ENCODE assay signal across 15 cellular contexts in the genomic region with DNA sequence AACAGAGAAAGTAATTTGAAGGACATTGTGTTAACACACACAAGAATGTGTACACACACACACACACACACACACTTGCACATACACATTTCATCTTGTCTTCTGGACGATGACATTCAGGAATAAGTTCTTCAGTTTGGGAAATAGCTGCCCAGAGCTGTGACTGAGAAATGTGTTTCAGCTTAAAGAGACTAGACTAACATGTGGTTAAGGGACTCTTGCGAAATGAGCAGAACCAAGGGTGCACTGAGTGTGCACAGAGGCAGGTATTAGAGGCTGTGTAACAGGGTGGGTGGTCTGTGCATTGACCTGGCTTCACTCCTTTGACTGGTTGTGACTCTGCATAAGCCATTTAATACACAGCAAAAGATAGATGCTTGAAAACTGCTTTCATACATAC. TPM values are rescaled to one million over a fixed set of nuclear protein-coding genes. Genes with fewer than 3 reads are reported as not detected.
"Had no signal": no experiment of that assay in that cellular context is flagged by ENCODE, and none has a peak within 500 bp of the region (broad histone marks: within the 10 kb centered on the region; RNA-seq: fewer than 3 reads in every experiment).

No MANE protein-coding gene starts in this region.

- H3K4me1 Mint-ChIP-seq: activated CD8-positive, alpha-beta memory T cell treated with anti-CD3 and anti-CD28 coated beads, Interleukin-2, amount 10 ng/mL, durations not matched to agents 7 days and 5 days; activated naive CD8-positive, alpha-beta T cell treated with anti-CD3 and anti-CD28 coated beads, Interleukin-2, amount 10 ng/mL, durations not matched to agents 7 days and 5 days; neural crest cell had no signal

- H3K36me3 ChIP-seq: stomach, thyroid gland, vagina had no signal

- H3K27me3 ChIP-seq: thyroid gland, vagina had no signal

- H3K27ac Mint-ChIP-seq: activated CD8-positive, alpha-beta memory T cell treated with anti-CD3 and anti-CD28 coated beads, Interleukin-2, amount 10 ng/mL, durations not matched to agents 7 days and 5 days; activated naive CD8-positive, alpha-beta T cell treated with anti-CD3 and anti-CD28 coated beads, Interleukin-2, amount 10 ng/mL, durations not matched to agents 7 days and 5 days; T-helper 2 cell treated with Interferon-gamma antibody and Interleukin-4, amounts not matched to agents 5 μg/mL and 100 μg/mL, for 36 hours had no signal

- H3K9me3 Mint-ChIP-seq: activated naive CD8-positive, alpha-beta T cell treated with anti-CD3 and anti-CD28 coated beads, Interleukin-2, amount 10 ng/mL, durations not matched to agents 7 days and 5 days; T-helper 2 cell treated with Interferon-gamma antibody and Interleukin-4, amounts not matched to agents 5 μg/mL and 100 μg/mL, for 36 hours had no signal

- H3K36me3 Mint-ChIP-seq: activated CD8-positive, alpha-beta memory T cell treated with anti-CD3 and anti-CD28 coated beads, Interleukin-2, amount 10 ng/mL, durations not matched to agents 7 days and 5 days; activated naive CD8-positive, alpha-beta T cell treated with anti-CD3 and anti-CD28 coated beads, Interleukin-2, amount 10 ng/mL, durations not matched to agents 7 days and 5 days had no signal

- H3K9me3 ChIP-seq: stomach, thyroid gland, vagina had no signal

- DNase-seq: activated CD4-positive, alpha-beta T cell treated with anti-CD3 and anti-CD28 coated beads, Interleukin-2, amount 50 U/mL, for 4 hours; activated CD8-positive, alpha-beta memory T cell treated with anti-CD3 and anti-CD28 coated beads, Interleukin-2, amount 10 ng/mL, durations not matched to agents 7 days and 5 days; activated naive CD8-positive, alpha-beta T cell treated with anti-CD3 and anti-CD28 coated beads, Interleukin-2, amount 10 ng/mL, durations not matched to agents 7 days and 5 days; activated T-cell treated with anti-CD3 and anti-CD28 coated beads, Interleukin-2, amount 50 U/mL, for 48 hours; aorta; effector CD4-positive, alpha-beta T cell; stimulated activated CD4-positive, alpha-beta T cell treated with anti-CD3 and anti-CD28 coated beads, Interleukin-4, amount 100 ng/mL, for 4 hours; stomach; thyroid gland had no signal

- H3K27ac ChIP-seq: stomach, thyroid gland, vagina had no signal

- H3K4me3 Mint-ChIP-seq: activated CD8-positive, alpha-beta memory T cell treated with anti-CD3 and anti-CD28 coated beads, Interleukin-2, amount 10 ng/mL, durations not matched to agents 7 days and 5 days; activated naive CD8-positive, alpha-beta T cell treated with anti-CD3 and anti-CD28 coated beads, Interleukin-2, amount 10 ng/mL, durations not matched to agents 7 days and 5 days; neural crest cell; T-helper 2 cell treated with Interferon-gamma antibody and Interleukin-4, amounts not matched to agents 5 μg/mL and 100 μg/mL, for 36 hours had no signal

- H3K4me1 ChIP-seq: stomach, thyroid gland, vagina had no signal

- H3K4me3 ChIP-seq: stomach, thyroid gland, vagina had no signal

RNA-seq across cellular contexts. Expression of a gene that starts 29.4 kb away (rescaled TPM):
- total RNA-seq: activated CD8-positive, alpha-beta memory T cell treated with anti-CD3 and anti-CD28 coated beads, Interleukin-2, amount 10 ng/mL, durations not matched to agents 7 days and 5 days; activated naive CD8-positive, alpha-beta T cell treated with anti-CD3 and anti-CD28 coated beads, Interleukin-2, amount 10 ng/mL, durations not matched to agents 7 days and 5 days; myocyte; neural crest cell; osteocyte; pulmonary artery endothelial cell; vagina had no signal
